ENCODE assay signal across 13 cellular contexts in the genomic region with DNA sequence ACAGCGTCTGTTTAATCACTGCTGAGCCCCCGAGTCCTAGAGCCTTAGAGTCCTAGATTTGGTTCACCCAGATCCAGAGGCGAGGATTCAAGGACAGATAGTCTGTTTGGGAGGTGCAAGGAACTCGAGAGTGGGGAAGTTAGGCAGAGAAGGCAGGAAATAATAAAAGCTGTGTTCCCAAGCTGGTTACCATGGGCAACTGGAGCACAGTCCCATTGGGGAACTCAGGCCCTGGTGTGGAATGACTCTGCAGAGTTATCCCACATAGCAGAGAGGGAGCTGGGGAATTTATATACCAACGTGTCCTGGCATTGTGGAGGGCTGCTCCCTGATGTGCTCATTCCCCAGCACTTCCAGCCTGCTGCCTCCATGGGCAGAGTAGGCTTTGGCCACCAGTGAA. TPM values are rescaled to one million over a fixed set of nuclear protein-coding genes. Genes with fewer than 3 reads are reported as not detected.
DNase-seq lines count a peak whose midpoint lies in the region; ATAC-seq and TF ChIP-seq lines count a peak whose summit lies in the region.
"Had no signal": no experiment of that assay in that cellular context is flagged by ENCODE, and none has a peak within 500 bp of the region (broad histone marks: within the 10 kb centered on the region; RNA-seq: fewer than 3 reads in every experiment).

No MANE protein-coding gene starts in this region.

- no peak for TF ChIP-seq POLR2A in ovary (IDR thresholded peaks at IDR 0.05)

- ATAC-seq in naive thymus-derived CD4-positive, alpha-beta T cell: peak; percentile 62
- ATAC-seq in GM18498 (IDR thresholded peaks at IDR 0.05; ENCODE audit: unreplicated experiment): no peak
- no peak for ATAC-seq in HG03354 (IDR thresholded peaks at IDR 0.05; ENCODE audit: poor library complexity, severe bottlenecking, unreplicated experiment)

- H3K27ac ChIP-seq in SK-N-MC (peak overlapping the region; percentile 11; the same call in 1 of the 2 replicates), ovary (no peak overlapping the region)
- H3K27ac ChIP-seq in naive thymus-derived CD4-positive, alpha-beta T cell (ENCODE audit: low read depth, low read length): no peak overlapping the region
- H3K27ac ChIP-seq: skin epidermis had no signal

- no peaks in the 10 kb centered on the region for H3K36me3 Mint-ChIP-seq in naive thymus-derived CD4-positive, alpha-beta T cell
- H3K36me3 Mint-ChIP-seq in Caco-2 (ENCODE audit: insufficient read depth, unreplicated experiment): peaks cover 5% of the 10 kb centered on the region

- no peaks in the 10 kb centered on the region for H3K36me3 ChIP-seq in SK-N-MC (ENCODE audit: insufficient read depth, low read length)
- H3K36me3 ChIP-seq in naive thymus-derived CD4-positive, alpha-beta T cell (ENCODE audit: control insufficient read depth in 2 of 3, insufficient read depth in 3 of 3, low read length in 3 of 3): no peaks in the 10 kb centered on the region
- H3K36me3 ChIP-seq in Caco-2 (ENCODE audit: control insufficient read depth, insufficient read depth, low read length): peaks cover 3% of the 10 kb centered on the region
- H3K36me3 ChIP-seq in ovary: no peaks in the 10 kb centered on the region

- H3K9me3 Mint-ChIP-seq in naive thymus-derived CD4-positive, alpha-beta T cell: peaks cover 0 to 7% (median 2%) of the 10 kb centered on the region in 11 donors
- H3K9me3 Mint-ChIP-seq in Caco-2 (ENCODE audit: unreplicated experiment): no peaks in the 10 kb centered on the region

- POLR2A ChIA-PET in naive thymus-derived CD4-positive, alpha-beta T cell (lab: Charles Lee): no interaction called here
- POLR2A ChIA-PET in Caco-2 (lab: Charles Lee): no interaction called here

- WGBS in ovary, 3 donors: 37 to 49% (median 46%) methylated on average over 5 of the region's 5 CpGs

- BruUV-seq in Caco-2 (replicated peaks; lab: Mats Ljungman, UMichigan): no TSS peak

- no peaks in the 10 kb centered on the region for H3K27me3 ChIP-seq in naive thymus-derived CD4-positive, alpha-beta T cell (ENCODE audit: control insufficient read depth in 2 of 2, insufficient read depth in 2 of 2, low read length in 2 of 2)
- no peaks in the 10 kb centered on the region for H3K27me3 ChIP-seq in Caco-2 (replicated peaks; ENCODE audit: control insufficient read depth, insufficient read depth, low read length)
- H3K27me3 ChIP-seq in ovary: no peaks in the 10 kb centered on the region

- H3K9me3 ChIP-seq in SK-N-MC (ENCODE audit: low read depth, low read length): no peaks in the 10 kb centered on the region
- H3K9me3 ChIP-seq in naive thymus-derived CD4-positive, alpha-beta T cell (ENCODE audit: control insufficient read depth in 2 of 3, low read length in 3 of 3): no peaks in the 10 kb centered on the region
- H3K9me3 ChIP-seq in Caco-2: no peaks in the 10 kb centered on the region
- no peaks in the 10 kb centered on the region for H3K9me3 ChIP-seq in ovary

- TF ChIP-seq EP300 in ovary (IDR thresholded peaks at IDR 0.05): no peak

- no peak overlapping the region for H3K9ac ChIP-seq in SK-N-MC (ENCODE audit: insufficient read length)

- H3K4me1 Mint-ChIP-seq in naive thymus-derived CD4-positive, alpha-beta T cell: peaks cover 0 to 2% (median 0%) of the 10 kb centered on the region in 7 donors
- H3K4me1 Mint-ChIP-seq in Caco-2 (ENCODE audit: low read depth, unreplicated experiment): peaks cover 16% of the 10 kb centered on the region

- H3K27ac Mint-ChIP-seq in naive thymus-derived CD4-positive, alpha-beta T cell: no peak overlapping the region
- H3K27ac Mint-ChIP-seq in Caco-2 (ENCODE audit: unreplicated experiment): no peak overlapping the region

- DNase-seq in GDM1 (lab: John Stamatoyannopoulos, UW) (peak; percentile 63), SK-N-MC (ENCODE audit: low read depth, low spot score) (no peak), fibroblast of villous mesenchyme (ENCODE audit: low read depth) (peak; percentile 55), Caco-2 (no peak), ovary (no peak)
- DNase-seq in naive thymus-derived CD4-positive, alpha-beta T cell: no peak
- DNase-seq: activated CD4-positive, alpha-beta T cell treated with anti-CD3 and anti-CD28 coated beads, Interleukin-2, amount 50 U/mL, for 1 hour; NCI-H69 had no signal

- CTCF ChIA-PET in naive thymus-derived CD4-positive, alpha-beta T cell (lab: Charles Lee): no interaction called here
- CTCF ChIA-PET in Caco-2 (lab: Charles Lee): interaction anchor here (0.6 kb wide), 1 partner anchor 71 kb away, joined by 5 read pairs; no protein-coding TSS in a partner anchor

- H3K4me3 ChIP-seq in SK-N-MC (no peak overlapping the region), fibroblast of villous mesenchyme (ENCODE audit: low read depth, low read length) (no peak overlapping the region), Caco-2 (ENCODE audit: low read depth, low read length) (no peak overlapping the region), ovary (no peak overlapping the region)
- no peak overlapping the region for H3K4me3 ChIP-seq in naive thymus-derived CD4-positive, alpha-beta T cell (ENCODE audit: low read length)
- H3K4me3 ChIP-seq: skin epidermis had no signal

- H3K27me3 Mint-ChIP-seq in naive thymus-derived CD4-positive, alpha-beta T cell: peaks cover 0 to 14% (median 0%) of the 10 kb centered on the region in 5 donors
- H3K27me3 Mint-ChIP-seq in Caco-2 (ENCODE audit: insufficient read depth, unreplicated experiment): no peaks in the 10 kb centered on the region

- no peak for TF ChIP-seq CTCF in fibroblast of villous mesenchyme (IDR thresholded peaks at IDR 0.05; ENCODE audit: insufficient read depth, low read depth, low read length)
- no peak for TF ChIP-seq CTCF in Caco-2 (IDR thresholded peaks at IDR 0.05; ENCODE audit: insufficient read depth in 1 of 2, low read depth in 1 of 2, low read length in 1 of 2, severe bottlenecking in 1 of 2, unreplicated experiment in 1 of 2)
- TF ChIP-seq CTCF in ovary (IDR thresholded peaks at IDR 0.05): no peak

- no peaks in the 10 kb centered on the region for H3K4me1 ChIP-seq in naive thymus-derived CD4-positive, alpha-beta T cell (ENCODE audit: control insufficient read depth in 2 of 2, insufficient read depth in 2 of 2, low read length in 2 of 2)
- H3K4me1 ChIP-seq in Caco-2: peaks cover 21% of the 10 kb centered on the region
- H3K4me1 ChIP-seq in ovary (ENCODE audit: insufficient read depth): no peaks in the 10 kb centered on the region

- intact Hi-C loops in naive thymus-derived CD4-positive, alpha-beta T cell (cut with micrococcal nuclease): no loop called here
- intact Hi-C loops in Caco-2 (cut with micrococcal nuclease; ENCODE audit: unreplicated experiment): no loop called here
- intact Hi-C loops in ovary (cut with DNase I): no loop called here

- H3K4me3 Mint-ChIP-seq in naive thymus-derived CD4-positive, alpha-beta T cell: no peak overlapping the region
- no peak overlapping the region for H3K4me3 Mint-ChIP-seq in Caco-2 (ENCODE audit: unreplicated experiment)

RNA-seq across cellular contexts. Expression of gene IGSF23, which starts 9.7 kb away (rescaled TPM):
- total RNA-seq in fibroblast of villous mesenchyme: 0.32 and 0.43 TPM in 2 replicates
- not detected for total RNA-seq in naive thymus-derived CD4-positive, alpha-beta T cell
- polyA plus RNA-seq in naive thymus-derived CD4-positive, alpha-beta T cell: not detected
- 3.9 and 6.8 TPM in 2 replicates for total RNA-seq in Caco-2 (2022)
- total RNA-seq in ovary: under 1 TPM in 1 of 7 donors, not detected in 6; 0.57 TPM
- polyA plus RNA-seq in ovary: not detected
- total RNA-seq: mucosa of gallbladder, urinary bladder had no signal
- polyA plus RNA-seq: urinary bladder had no signal

RNA-seq across cellular contexts. Expression of gene PVR, which starts 20.6 kb away (rescaled TPM):
- total RNA-seq in fibroblast of villous mesenchyme (114 and 156 TPM in 2 replicates), Caco-2 (2022) (86.5 and 93.8 TPM in 2 replicates), ovary (10 to 100 TPM; 18.8 to 26.6 (median 22.5) TPM)
- 1 to 10 TPM; 3.3 to 8.4 (median 4.3) TPM for total RNA-seq in naive thymus-derived CD4-positive, alpha-beta T cell
- polyA plus RNA-seq in naive thymus-derived CD4-positive, alpha-beta T cell: 1 to 10 TPM in 1 of 2 donors, under 1 TPM in 1; 0.87 to 1.2 TPM
- polyA plus RNA-seq in ovary: 10 to 100 TPM; 14.0 to 33.9 TPM

RNA-seq across cellular contexts. Expression of gene CEACAM19, which starts 48.2 kb away (rescaled TPM):
- total RNA-seq in fibroblast of villous mesenchyme (2.6 and 5.6 TPM in 2 replicates), Caco-2 (2022) (2.9 and 3.3 TPM in 2 replicates), ovary (10 to 100 TPM in 1 of 7 donors, 1 to 10 TPM in 6; 2.6 to 10.0 (median 5.4) TPM)
- total RNA-seq in naive thymus-derived CD4-positive, alpha-beta T cell: 1 to 10 TPM in 4 of 5 experiments, under 1 TPM in 1; 0.63 to 3.4 (median 2.1) TPM
- polyA plus RNA-seq in naive thymus-derived CD4-positive, alpha-beta T cell: not detected
- polyA plus RNA-seq in ovary: 1 to 10 TPM; 2.2 to 5.1 TPM

Comparison
In these comparisons a context has a peak if more than half of its experiments do, and no peak if none do; other contexts are left out.
1. DNase-seq: peak in GDM1 (single experiment) and fibroblast of villous mesenchyme (single experiment); none in SK-N-MC (single experiment), naive thymus-derived CD4-positive, alpha-beta T cell (0 of 9), Caco-2 (0 of 2) and ovary (0 of 5).